Comparison of ENCODE assay signal across 25 cellular contexts in the genomic region with DNA sequence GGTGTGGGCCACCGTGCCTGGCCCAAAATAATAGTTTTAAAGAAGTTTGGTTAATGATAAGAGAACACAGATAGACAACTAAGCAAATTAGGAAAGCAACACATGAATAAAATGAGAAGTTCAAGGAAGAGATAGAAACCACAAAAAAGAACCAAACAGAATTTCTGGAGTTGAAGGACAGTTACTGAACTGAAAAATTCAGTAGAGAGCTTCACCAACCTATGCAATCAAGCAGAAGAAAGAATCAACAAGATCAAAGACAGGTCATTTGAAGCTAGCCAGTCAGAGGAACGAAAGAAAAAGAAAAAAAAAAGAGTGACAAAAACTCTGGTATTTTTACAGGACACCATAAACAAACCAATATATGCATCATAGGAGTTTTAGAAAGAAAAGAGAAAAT. TPM values are rescaled to one million over a fixed set of nuclear protein-coding genes. Genes with fewer than 3 reads are reported as not detected.
DNase-seq lines count a peak whose midpoint lies in the region; ATAC-seq, FAIRE-seq and TF ChIP-seq lines count a peak whose summit lies in the region.
"Had no signal": no experiment of that assay in that cellular context is flagged by ENCODE, and none has a peak within 500 bp of the region (broad histone marks: within the 10 kb centered on the region; RNA-seq: fewer than 3 reads in every experiment).

No MANE protein-coding gene starts in this region.

- H3K4me1 ChIP-seq in A549, result peaks cover 21% of the 10 kb centered on the region
- H3K4me1 ChIP-seq in ACC112 (ENCODE audit: control insufficient read depth, insufficient read depth, low read length, unreplicated experiment), result no peaks in the 10 kb centered on the region
- 0 out of 2 replicates have a peak, but pooled peaks cover 2% of the 10 kb centered on the region for H3K4me1 ChIP-seq in HEK293 (ENCODE audit: control insufficient read depth, insufficient read depth, low read length)
- H3K4me1 ChIP-seq in K562 (replicated peaks in 1 of 2; ENCODE audit: control insufficient read depth in 2 of 2, insufficient read depth in 2 of 2, low read length in 2 of 2), result no peaks in the 10 kb centered on the region
- no peaks in the 10 kb centered on the region for H3K4me1 ChIP-seq in CD8-positive, alpha-beta T cell (ENCODE audit: insufficient read depth, low read length)
- H3K4me1 ChIP-seq: BLaER1 had no signal

- H3K4me3 ChIP-seq in A549, result no peak overlapping the region
- no peak overlapping the region for H3K4me3 ChIP-seq in ACC112 (ENCODE audit: low read depth, low read length)
- no peak overlapping the region for H3K4me3 ChIP-seq in HEK293 (ENCODE audit: low read depth, low read length)
- no peak overlapping the region for H3K4me3 ChIP-seq in K562
- no peak overlapping the region for H3K4me3 ChIP-seq in CD8-positive, alpha-beta T cell (ENCODE audit: low read depth, low read length)
- H3K4me3 ChIP-seq: BLaER1, GM23338 had no signal

- no peaks in the 10 kb centered on the region for H3K4me1 Mint-ChIP-seq in CD8-positive, alpha-beta T cell (ENCODE audit: low read depth)
- H3K4me1 Mint-ChIP-seq: CD14-positive monocyte; CD4-positive, alpha-beta memory T cell had no signal

- intact Hi-C loops in K562 (cut with micrococcal nuclease), result no loop called here
- intact Hi-C loops in CD8-positive, alpha-beta T cell (cut with DNase I, micrococcal nuclease), result no loop called here

- FAIRE-seq in A549 (lab: Jason Lieb, UNC) (no peak), K562 (lab: Jason Lieb, UNC) (no peak), D721Med (lab: Jason Lieb, UNC) (no peak)
- FAIRE-seq: A204.1, GM12892, GM18507, H54 had no signal

- TF ChIP-seq CTCF in A549 (IDR thresholded peaks at IDR 0.05) (no peak), HEK293 (tag by site-specific recombination; IDR thresholded peaks at IDR 0.05) (no peak), K562 (IDR thresholded peaks at IDR 0.05 in 2 of 3, conservative IDR thresholded peaks at IDR 0.05 in 1 of 3; ENCODE audit: insufficient read depth in 2 of 3, low read depth in 1 of 3, low read length in 3 of 3) (no peak), D721Med (IDR thresholded peaks at IDR 0.05; ENCODE audit: insufficient read depth, missing control alignments) (no peak)
- no peak for TF ChIP-seq CTCF in CD8-positive, alpha-beta T cell (IDR thresholded peaks at IDR 0.05)

- H3K27me3 ChIP-seq in ACC112 (ENCODE audit: insufficient read depth, low read length) (0 out of 2 replicates have a peak, but pooled peaks cover 2% of the 10 kb centered on the region), K562 (ENCODE audit: control insufficient read depth in 2 of 2, insufficient read depth in 2 of 2, low read length in 2 of 2) (peaks cover 0 to 20% of the 10 kb centered on the region in 2 experiments; a peak in 2 of 5 replicates)
- no peaks in the 10 kb centered on the region for H3K27me3 ChIP-seq in CD8-positive, alpha-beta T cell (ENCODE audit: insufficient read depth, low read length)
- H3K27me3 ChIP-seq: BLaER1 had no signal

- H3K27ac ChIP-seq in A549, result peak overlapping the region; percentile 3 to 54; a peak in 4 of 6 replicates
- no peak overlapping the region for H3K27ac ChIP-seq in ACC112 (ENCODE audit: low read depth, low read length)
- no peak overlapping the region for H3K27ac ChIP-seq in HEK293 (ENCODE audit: extremely low read depth, low read depth, low read length)
- H3K27ac ChIP-seq in K562 (ENCODE audit: extremely low read depth, low read depth, low read length), result no peak overlapping the region
- no peak overlapping the region for H3K27ac ChIP-seq in CD8-positive, alpha-beta T cell (ENCODE audit: low read depth, low read length)
- H3K27ac ChIP-seq: BLaER1, HL-60 had no signal

- 83% methylated on average over 2 of the region's 2 CpGs for WGBS in A549 (ENCODE audit: missing lambda C conversion rate)
- 0% methylated on average over 2 of the region's 2 CpGs for WGBS in K562 (ENCODE audit: insufficient coverage, low coverage, missing lambda C conversion rate)

- no peak overlapping the region for H3K27ac Mint-ChIP-seq in CD8-positive, alpha-beta T cell
- H3K27ac Mint-ChIP-seq: CD14-positive monocyte; CD4-positive, alpha-beta memory T cell; GM23338 had no signal

- no peaks in the 10 kb centered on the region for H3K79me2 ChIP-seq in ACC112 (ENCODE audit: control insufficient read depth, insufficient read depth, low read length, unreplicated experiment)
- no peaks in the 10 kb centered on the region for H3K79me2 ChIP-seq in K562 (ENCODE audit: control insufficient read depth, insufficient read depth, low read length)

- H3K36me3 ChIP-seq in ACC112 (ENCODE audit: insufficient read depth, low read length), result no peaks in the 10 kb centered on the region
- no peaks in the 10 kb centered on the region for H3K36me3 ChIP-seq in HEK293 (ENCODE audit: control insufficient read depth in 2 of 2, insufficient read depth in 1 of 2, low read length in 2 of 2)
- H3K36me3 ChIP-seq in K562 (ENCODE audit: control insufficient read depth, insufficient read depth, low read length), result no peaks in the 10 kb centered on the region
- H3K36me3 ChIP-seq in CD8-positive, alpha-beta T cell (ENCODE audit: insufficient read depth, low read length), result no peaks in the 10 kb centered on the region
- H3K36me3 ChIP-seq: BLaER1 had no signal

- H3K4me3 Mint-ChIP-seq in CD8-positive, alpha-beta T cell, result no peak overlapping the region
- H3K4me3 Mint-ChIP-seq: CD14-positive monocyte; CD4-positive, alpha-beta memory T cell; GM23338 had no signal

- no TSS peak for BruUV-seq in K562 (replicated peaks; lab: Mats Ljungman, UMichigan)

- H3K36me3 Mint-ChIP-seq in CD8-positive, alpha-beta T cell, result no peaks in the 10 kb centered on the region
- H3K36me3 Mint-ChIP-seq: CD14-positive monocyte; CD4-positive, alpha-beta memory T cell had no signal

- H3K9me3 ChIP-seq in A549 (no peaks in the 10 kb centered on the region; the same call in 2 of the 3 replicates), HEK293 (ENCODE audit: control insufficient read depth, insufficient read depth, low read depth, low read length) (no peaks in the 10 kb centered on the region), K562 (replicated peaks; ENCODE audit: control insufficient read depth, insufficient read depth, low read depth, low read length) (no peaks in the 10 kb centered on the region)
- H3K9me3 ChIP-seq in CD8-positive, alpha-beta T cell (ENCODE audit: low read length), result no peaks in the 10 kb centered on the region

- peaks cover 9% of the 10 kb centered on the region for H3K27me3 Mint-ChIP-seq in CD8-positive, alpha-beta T cell (ENCODE audit: low read depth)

- TF ChIP-seq POLR2A in A549 (IDR thresholded peaks at IDR 0.05; ENCODE audit: low read length), result no peak
- no peak for TF ChIP-seq POLR2A in K562 (conservative IDR thresholded peaks at IDR 0.05)

- no peak overlapping the region for H3K9ac ChIP-seq in K562 (ENCODE audit: insufficient read depth in 1 of 2, low read depth in 2 of 2, low read length in 2 of 2)
- H3K9ac ChIP-seq: BLaER1 had no signal

- no peak for TF ChIP-seq RAD21 in A549 (conservative IDR thresholded peaks at IDR 0.05 in 1 of 2, IDR thresholded peaks at IDR 0.05 in 1 of 2)
- no peak for TF ChIP-seq RAD21 in K562 (CRISPR knock-in tag; conservative IDR thresholded peaks at IDR 0.05 in 1 of 2, IDR thresholded peaks at IDR 0.05 in 1 of 2)

- DNase-seq in A549 (ENCODE audit: low read depth in 1 of 2, low spot score in 1 of 2) (no peak), K562 (ENCODE audit: extremely low read depth in 1 of 4, low spot score in 3 of 4) (no peak), D721Med (ENCODE audit: insufficient read length, low spot score) (no peak)
- no peak for DNase-seq in CD8-positive, alpha-beta T cell
- DNase-seq in NK-92 treated with Interleukin-12 subunit alpha and Interleukin-12 subunit beta, amount 100 ng/mL, for 24 hours (lab: John Stamatoyannopoulos, UW), result no peak
- DNase-seq: CD4-positive, alpha-beta memory T cell; DMS153; DMS79; GDM1; IMR-90; Karpas-422; KBM-7 had no signal

- no peak for ATAC-seq in A549
- ATAC-seq in K562, result no peak
- no peak for ATAC-seq in CD8-positive, alpha-beta T cell
- ATAC-seq: GM23338 had no signal

- H3K9me3 Mint-ChIP-seq in CD8-positive, alpha-beta T cell, result peaks cover 7% of the 10 kb centered on the region
- H3K9me3 Mint-ChIP-seq: GM23338 had no signal

- H3K4me2 ChIP-seq in A549, result no peak overlapping the region
- H3K4me2 ChIP-seq in K562 (ENCODE audit: insufficient read depth, low read length), result no peak overlapping the region
- H3K4me2 ChIP-seq: BLaER1, GM23338 had no signal

- in situ Hi-C loops in K562 (cut with MboI), result no loop called here

- H2AFZ ChIP-seq in ACC112 (ENCODE audit: low read length, unreplicated experiment), result peak overlapping the region; percentile 8
- no peak overlapping the region for H2AFZ ChIP-seq in K562 (ENCODE audit: low read depth, low read length)
- H2AFZ ChIP-seq: GM23338 had no signal

- H4K20me1 ChIP-seq in K562 (replicated peaks; ENCODE audit: control insufficient read depth, insufficient read depth, low read length), result no peaks in the 10 kb centered on the region
- H4K20me1 ChIP-seq: BLaER1 had no signal

- POLR2A ChIA-PET in A549 (lab: Yijun Ruan, JAX), result no interaction called here
- POLR2A ChIA-PET in HEK293 (lab: Yijun Ruan, JAX), result interaction anchor here (1.6 kb wide), 2 partner anchors 9 to 190 kb away, joined by 4 to 5 read pairs; no protein-coding TSS in a partner anchor
- POLR2A ChIA-PET in K562 (lab: Yijun Ruan, JAX), result interaction anchor here (1.3 kb wide), 1 partner anchor 9 kb away, joined by 3 read pairs; no protein-coding TSS in a partner anchor
- POLR2A ChIA-PET in CD8-positive, alpha-beta T cell (lab: Charles Lee), result no interaction called here

- TF ChIP-seq EP300 in A549 (IDR thresholded peaks at IDR 0.05) (no peak), K562 (IDR thresholded peaks at IDR 0.05; ENCODE audit: low read length) (no peak)

- CTCF ChIA-PET in A549 (lab: Yijun Ruan, JAX) (interaction anchor here (1.3 to 3.0 kb wide), 7 partner anchors 10 to 549 kb away, joined by 3 to 27 read pairs (median 4); no protein-coding TSS in a partner anchor), HEK293 (lab: Yijun Ruan, JAX) (interaction anchor here (0.9 to 5.4 kb wide), 4 partner anchors 10 to 198 kb away, joined by 3 to 49 read pairs (median 4); no protein-coding TSS in a partner anchor), K562 (lab: Yijun Ruan, JAX; ENCODE audit: low intra/inter-chr PET ratio) (no interaction called here)
- CTCF ChIA-PET in CD8-positive, alpha-beta T cell (lab: Charles Lee), result interaction anchor here (2.3 kb wide), 1 partner anchor 9 kb away, joined by 10 read pairs; no protein-coding TSS in a partner anchor

- H3K9me1 ChIP-seq in K562 (ENCODE audit: control insufficient read depth, insufficient read depth, low read length), result no peaks in the 10 kb centered on the region

RNA-seq across cellular contexts. Expression of gene KRT83, which starts 15.4 kb away (rescaled TPM):
- polyA plus RNA-seq in A549 (2011; rRNA removed), result 11.6 and 20.4 TPM in 2 replicates
- 2.3 TPM in 2 replicates for polyA plus RNA-seq in A549 (2012; cell fraction: cytosol; rRNA removed)
- polyA plus RNA-seq in A549 (2012; cell fraction: nucleus; rRNA removed), result 1.4 and 1.8 TPM in 2 replicates
- 43.3 to 52.1 TPM (median 44.8 TPM) in 3 replicates for polyA plus RNA-seq in A549 (2017; fragmentation: RNase III; extraction: RNeasy Plus Mini Kit Qiagen cat#74134 plus additional on column Dnase treatment)
- polyA minus RNA-seq in A549 (2011; rRNA and poly(A)+ RNA removed), result 3.5 and 4.8 TPM in 2 replicates
- total RNA-seq in K562 (2011; cell fraction: chromatin; rRNA removed; ENCODE audit: low replicate concordance), result not detected in 2 replicates
- not detected in 2 replicates for total RNA-seq in K562 (2011; cell fraction: nucleolus; rRNA removed)
- total RNA-seq in K562 (2011; cell fraction: nucleoplasm; rRNA removed), result not detected in 2 replicates
- total RNA-seq in K562 (2014; rRNA removed), result not detected in 2 replicates
- total RNA-seq in K562 (2014; rRNA removed; fragmentation: Illumina TruSeq; extraction: Trizol), result not detected in 2 replicates
- total RNA-seq in K562 (2015; rRNA removed; fragmentation: Illumina TruSeq; extraction: Trizol), result not detected in 2 replicates
- total RNA-seq in K562 (2021), result not detected in 2 replicates
- not detected in 2 replicates for polyA plus RNA-seq in K562 (2011; rRNA removed)
- polyA plus RNA-seq in K562 (2011; cell fraction: cytosol; rRNA removed), result not detected in 2 replicates
- polyA plus RNA-seq in K562 (2011; cell fraction: nucleus; rRNA removed), result not detected in 2 replicates
- polyA plus RNA-seq in K562 (2012), result not detected in 2 replicates
- polyA plus RNA-seq in K562 (2014; fragmentation: Illumina TruSeq; extraction: Trizol), result not detected in 2 replicates
- not detected for polyA plus RNA-seq in K562 (2014; fragmentation: Nextera tagmentation; extraction: Ambion mirVana)
- not detected in 2 replicates for polyA plus RNA-seq in K562 (2014; rRNA removed)
- not detected in 2 replicates for polyA minus RNA-seq in K562 (2011; rRNA and poly(A)+ RNA removed)
- polyA minus RNA-seq in K562 (2011; cell fraction: cytosol; rRNA and poly(A)+ RNA removed), result not detected in 2 replicates
- polyA minus RNA-seq in K562 (2011; cell fraction: nucleus; rRNA and poly(A)+ RNA removed), result not detected in 2 replicates
- total RNA-seq in CD8-positive, alpha-beta T cell, result not detected
- total RNA-seq: CD4-positive, alpha-beta memory T cell; Daoy; GM23338; IMR-90 had no signal
- polyA plus RNA-seq: CD14-positive monocyte; CD4-positive, alpha-beta memory T cell; GM23338; IMR-90 had no signal

RNA-seq across cellular contexts. Expression of gene KRT85, which starts 30.6 kb away (rescaled TPM):
- polyA plus RNA-seq in A549 (2011; rRNA removed) (0.07 TPM in 1 of 2 replicates, not detected in the other), A549 (2017; fragmentation: RNase III; extraction: RNeasy Plus Mini Kit Qiagen cat#74134 plus additional on column Dnase treatment) (2.9 to 4.8 TPM (median 3.7 TPM) in 3 replicates), K562 (2011; rRNA removed) (not detected in 2 replicates), K562 (2014; fragmentation: Illumina TruSeq; extraction: Trizol) (not detected in 2 replicates), K562 (2014; fragmentation: Nextera tagmentation; extraction: Ambion mirVana) (not detected), K562 (2014; rRNA removed) (not detected in 2 replicates)
- 0.04 and 0.09 TPM in 2 replicates for polyA plus RNA-seq in A549 (2012; cell fraction: cytosol; rRNA removed)
- 0.04 TPM in 2 replicates for polyA plus RNA-seq in A549 (2012; cell fraction: nucleus; rRNA removed)
- polyA minus RNA-seq in A549 (2011; rRNA and poly(A)+ RNA removed), result not detected in 2 replicates
- total RNA-seq in K562 (2011; cell fraction: chromatin; rRNA removed; ENCODE audit: low replicate concordance), result not detected in 2 replicates
- not detected in 2 replicates for total RNA-seq in K562 (2011; cell fraction: nucleolus; rRNA removed)
- total RNA-seq in K562 (2011; cell fraction: nucleoplasm; rRNA removed), result not detected in 2 replicates
- total RNA-seq in K562 (2014; rRNA removed) (not detected in 2 replicates), K562 (2014; rRNA removed; fragmentation: Illumina TruSeq; extraction: Trizol) (not detected in 2 replicates), K562 (2015; rRNA removed; fragmentation: Illumina TruSeq; extraction: Trizol) (not detected in 2 replicates), K562 (2021) (not detected in 2 replicates)
- polyA plus RNA-seq in K562 (2011; cell fraction: cytosol; rRNA removed), result not detected in 2 replicates
- polyA plus RNA-seq in K562 (2011; cell fraction: nucleus; rRNA removed), result not detected in 2 replicates
- not detected in 2 replicates for polyA plus RNA-seq in K562 (2012)
- polyA minus RNA-seq in K562 (2011; rRNA and poly(A)+ RNA removed), result not detected in 2 replicates
- polyA minus RNA-seq in K562 (2011; cell fraction: cytosol; rRNA and poly(A)+ RNA removed), result not detected in 2 replicates
- not detected in 2 replicates for polyA minus RNA-seq in K562 (2011; cell fraction: nucleus; rRNA and poly(A)+ RNA removed)
- not detected for total RNA-seq in CD8-positive, alpha-beta T cell
- total RNA-seq: CD4-positive, alpha-beta memory T cell; GM23338; HT1080; IMR-90 had no signal
- polyA plus RNA-seq: AG04450; CD14-positive monocyte; CD4-positive, alpha-beta memory T cell; GM23338; IMR-90 had no signal

RNA-seq across cellular contexts. Expression of gene KRT81, which starts 45.3 kb away (rescaled TPM):
- polyA plus RNA-seq in A549 (2011; rRNA removed) (1,799 and 1,935 TPM in 2 replicates), A549 (2017; fragmentation: RNase III; extraction: RNeasy Plus Mini Kit Qiagen cat#74134 plus additional on column Dnase treatment) (3,419 to 3,643 TPM (median 3,445 TPM) in 3 replicates), K562 (2011; rRNA removed) (not detected in 2 replicates), K562 (2014; fragmentation: Illumina TruSeq; extraction: Trizol) (not detected in 2 replicates), K562 (2014; fragmentation: Nextera tagmentation; extraction: Ambion mirVana) (not detected), K562 (2014; rRNA removed) (not detected in 2 replicates)
- 4,307 and 4,853 TPM in 2 replicates for polyA plus RNA-seq in A549 (2012; cell fraction: cytosol; rRNA removed)
- 4,173 and 4,472 TPM in 2 replicates for polyA plus RNA-seq in A549 (2012; cell fraction: nucleus; rRNA removed)
- polyA minus RNA-seq in A549 (2011; rRNA and poly(A)+ RNA removed), result 632 and 835 TPM in 2 replicates
- not detected in 2 replicates for total RNA-seq in K562 (2011; cell fraction: chromatin; rRNA removed; ENCODE audit: low replicate concordance)
- total RNA-seq in K562 (2011; cell fraction: nucleolus; rRNA removed), result not detected in 2 replicates
- total RNA-seq in K562 (2011; cell fraction: nucleoplasm; rRNA removed), result not detected in 2 replicates
- total RNA-seq in K562 (2014; rRNA removed) (not detected in 2 replicates), K562 (2014; rRNA removed; fragmentation: Illumina TruSeq; extraction: Trizol) (not detected in 2 replicates), K562 (2015; rRNA removed; fragmentation: Illumina TruSeq; extraction: Trizol) (not detected in 2 replicates), K562 (2021) (0.25 and 0.27 TPM in 2 replicates)
- polyA plus RNA-seq in K562 (2011; cell fraction: cytosol; rRNA removed), result not detected in 2 replicates
- polyA plus RNA-seq in K562 (2011; cell fraction: nucleus; rRNA removed), result not detected in 2 replicates
- polyA plus RNA-seq in K562 (2012), result 0.47 TPM in 1 of 2 replicates, not detected in the other
- not detected in 2 replicates for polyA minus RNA-seq in K562 (2011; rRNA and poly(A)+ RNA removed)
- polyA minus RNA-seq in K562 (2011; cell fraction: cytosol; rRNA and poly(A)+ RNA removed), result not detected in 2 replicates
- not detected in 2 replicates for polyA minus RNA-seq in K562 (2011; cell fraction: nucleus; rRNA and poly(A)+ RNA removed)
- not detected for total RNA-seq in CD8-positive, alpha-beta T cell
- total RNA-seq: CD4-positive, alpha-beta memory T cell; GM23338 had no signal
- polyA plus RNA-seq: CD14-positive monocyte; CD4-positive, alpha-beta memory T cell; GM23338 had no signal

RNA-seq across cellular contexts. Expression of gene KRT84, which starts 48.8 kb away (rescaled TPM):
- not detected in 2 replicates for polyA plus RNA-seq in A549 (2011; rRNA removed)
- 0.01 and 0.03 TPM in 2 replicates for polyA plus RNA-seq in A549 (2012; cell fraction: cytosol; rRNA removed)
- 0.02 and 0.05 TPM in 2 replicates for polyA plus RNA-seq in A549 (2012; cell fraction: nucleus; rRNA removed)
- polyA plus RNA-seq in A549 (2017; fragmentation: RNase III; extraction: RNeasy Plus Mini Kit Qiagen cat#74134 plus additional on column Dnase treatment), result not detected in 3 replicates
- not detected in 2 replicates for polyA minus RNA-seq in A549 (2011; rRNA and poly(A)+ RNA removed)
- total RNA-seq in K562 (2011; cell fraction: chromatin; rRNA removed; ENCODE audit: low replicate concordance), result not detected in 2 replicates
- not detected in 2 replicates for total RNA-seq in K562 (2011; cell fraction: nucleolus; rRNA removed)
- total RNA-seq in K562 (2011; cell fraction: nucleoplasm; rRNA removed), result not detected in 2 replicates
- total RNA-seq in K562 (2014; rRNA removed), result not detected in 2 replicates
- total RNA-seq in K562 (2014; rRNA removed; fragmentation: Illumina TruSeq; extraction: Trizol), result not detected in 2 replicates
- total RNA-seq in K562 (2015; rRNA removed; fragmentation: Illumina TruSeq; extraction: Trizol), result not detected in 2 replicates
- total RNA-seq in K562 (2021), result not detected in 2 replicates
- not detected in 2 replicates for polyA plus RNA-seq in K562 (2011; rRNA removed)
- not detected in 2 replicates for polyA plus RNA-seq in K562 (2011; cell fraction: cytosol; rRNA removed)
- polyA plus RNA-seq in K562 (2011; cell fraction: nucleus; rRNA removed), result not detected in 2 replicates
- not detected in 2 replicates for polyA plus RNA-seq in K562 (2012)
- polyA plus RNA-seq in K562 (2014; fragmentation: Illumina TruSeq; extraction: Trizol), result not detected in 2 replicates
- polyA plus RNA-seq in K562 (2014; fragmentation: Nextera tagmentation; extraction: Ambion mirVana), result not detected
- polyA plus RNA-seq in K562 (2014; rRNA removed), result not detected in 2 replicates
- not detected in 2 replicates for polyA minus RNA-seq in K562 (2011; rRNA and poly(A)+ RNA removed)
- not detected in 2 replicates for polyA minus RNA-seq in K562 (2011; cell fraction: cytosol; rRNA and poly(A)+ RNA removed)
- not detected in 2 replicates for polyA minus RNA-seq in K562 (2011; cell fraction: nucleus; rRNA and poly(A)+ RNA removed)
- total RNA-seq in CD8-positive, alpha-beta T cell, result not detected
- total RNA-seq: CD4-positive, alpha-beta memory T cell; Daoy; GM23338; HT1080; IMR-90 had no signal
- polyA plus RNA-seq: AG04450; CD14-positive monocyte; CD4-positive, alpha-beta memory T cell; GM23338; IMR-90 had no signal

Comparison
In these comparisons a context has a peak if more than half of its experiments do, and no peak if none do; other contexts are left out.
1. H3K27ac ChIP-seq: peak in A549 (2 of 2); none in ACC112 (single experiment), HEK293 (single experiment), K562 (single experiment) and CD8-positive, alpha-beta T cell (single experiment).
2. POLR2A ChIA-PET loops: an anchor here in HEK293 (1.6 kb wide) and K562 (1.3 kb wide); none called in A549 and CD8-positive, alpha-beta T cell.